8 cellular contexts compared by ENCODE assay signal in genomic region chr1:119475866-119476439, GRCh38. TPM values are rescaled to one million over a fixed set of nuclear protein-coding genes. Genes with fewer than 3 reads are reported as not detected.
DNase-seq lines count a peak whose midpoint lies in the region; ATAC-seq, FAIRE-seq and TF ChIP-seq lines count a peak whose summit lies in the region.

No MANE protein-coding gene starts in this region.

- H3K4me2 ChIP-seq in keratinocyte (ENCODE audit: control insufficient read depth, extremely low read depth, insufficient read depth, low read depth, low read length), result no peak overlapping the region

- peak overlapping the region; percentile 53 for H2AFZ ChIP-seq in keratinocyte (ENCODE audit: control insufficient read depth, low read length)

- H3K36me3 ChIP-seq in keratinocyte (ENCODE audit: control insufficient read depth in 2 of 2, extremely low read depth in 1 of 2, insufficient read depth in 2 of 2, low read length in 2 of 2), result no peaks in the 10 kb centered on the region

- H3K9me1 ChIP-seq in keratinocyte (ENCODE audit: control insufficient read depth, extremely low read depth, insufficient read depth, low read length), result no peaks in the 10 kb centered on the region

- no peak overlapping the region for H3K4me3 ChIP-seq in astrocyte of the cerebellum (ENCODE audit: low read depth, low read length)
- H3K4me3 ChIP-seq in keratinocyte (ENCODE audit: control insufficient read depth in 2 of 3, extremely low read depth in 1 of 3, insufficient read depth in 2 of 3, low read depth in 1 of 3, low read length in 3 of 3), result no peak overlapping the region

- peak; percentile 75 for ATAC-seq in GM18499 (IDR thresholded peaks at IDR 0.05; ENCODE audit: insufficient read depth, unreplicated experiment)
- ATAC-seq in HG03135 (IDR thresholded peaks at IDR 0.05; ENCODE audit: unreplicated experiment), result peak; percentile 80

- FAIRE-seq in keratinocyte (lab: Jason Lieb, UNC), result peak; percentile 44

- no peaks in the 10 kb centered on the region for H4K20me1 ChIP-seq in keratinocyte (ENCODE audit: control insufficient read depth, extremely low read depth, insufficient read depth, low read length)

- in situ Hi-C loops in astrocyte of the cerebellum (cut with HindIII; ENCODE audit: low sequenced_read_pairs), result no loop called here

- no peaks in the 10 kb centered on the region for H3K79me2 ChIP-seq in keratinocyte (ENCODE audit: control insufficient read depth, insufficient read depth, low read length)

- no peak overlapping the region for H3K27ac ChIP-seq in keratinocyte (ENCODE audit: control insufficient read depth, insufficient read depth, low read length)

- H3K4me1 ChIP-seq in keratinocyte (ENCODE audit: control insufficient read depth, extremely low read depth, insufficient read depth, low read length), result no peaks in the 10 kb centered on the region

- H3K9ac ChIP-seq in keratinocyte (ENCODE audit: control insufficient read depth, extremely low read depth, insufficient read depth, low read length), result no peak overlapping the region

- H3K27me3 ChIP-seq in keratinocyte (ENCODE audit: control insufficient read depth, extremely low read depth, insufficient read depth, low read length), result peaks cover 5% of the 10 kb centered on the region

- no peaks in the 10 kb centered on the region for H3K9me3 ChIP-seq in keratinocyte (ENCODE audit: control insufficient read depth, low read depth, low read length)

- dilution Hi-C loops in keratinocyte (cut with MboI; ENCODE audit: extremely low pct_ligation_motif_present, low sequenced_read_pairs), result no loop called here

- TF ChIP-seq CTCF in astrocyte of the cerebellum (IDR thresholded peaks at IDR 0.05; ENCODE audit: low read depth, low read length, missing control alignments), result peak; percentile 73
- TF ChIP-seq CTCF in keratinocyte (optimal IDR thresholded peaks at IDR 0.05 in 1 of 3, IDR thresholded peaks at IDR 0.05 in 1 of 3, conservative IDR thresholded peaks at IDR 0.05 in 1 of 3; ENCODE audit: extremely low read depth in 1 of 3, insufficient read depth in 2 of 3, low read length in 3 of 3), result peak; percentile 88 to 95 (median 93)

- DNase-seq in Ammon's horn (ENCODE audit: low spot score) (peak; percentile 62), NCI-H526 (lab: John Stamatoyannopoulos, UW) (peak; percentile 65 to 89), astrocyte of the cerebellum (ENCODE audit: low read depth) (no peak), keratinocyte (ENCODE audit: low read depth, low spot score) (peak; percentile 25), stromal cell of bone marrow (ENCODE audit: low read depth) (peak; percentile 3), activated gamma-delta T cell treated with Interleukin-2 at 50 U/mL for 16 hours (no peak)

RNA-seq across cellular contexts. Expression of gene HSD3B1, which starts 31.1 kb away (rescaled TPM):
- polyA plus RNA-seq in keratinocyte, result 0.34 to 0.50 TPM (median 0.48 TPM) in 3 replicates
- not detected for polyA plus RNA-seq in keratinocyte (2011; ENCODE audit: low read depth)
- polyA plus RNA-seq in keratinocyte (2011; cell fraction: cytosol; rRNA removed), result 0.56 and 0.66 TPM in 2 replicates
- 0.34 and 0.73 TPM in 2 replicates for polyA plus RNA-seq in keratinocyte (2011; cell fraction: nucleus; rRNA removed)
- 0.18 and 0.21 TPM in 2 replicates for polyA plus RNA-seq in keratinocyte (2012; ENCODE audit: low replicate concordance)
- 0.16 to 0.49 TPM (median 0.22 TPM) in 3 replicates for polyA minus RNA-seq in keratinocyte
- polyA minus RNA-seq in keratinocyte (2011; cell fraction: cytosol; rRNA and poly(A)+ RNA removed), result not detected
- not detected in 2 replicates for polyA minus RNA-seq in keratinocyte (2011; cell fraction: nucleus; rRNA and poly(A)+ RNA removed)

Comparison
In these comparisons a context has a peak if more than half of its experiments do, and no peak if none do; other contexts are left out.
1. DNase-seq: peak in Ammon's horn (single experiment), NCI-H526 (2 of 2), keratinocyte (single experiment) and stromal cell of bone marrow (single experiment); none in astrocyte of the cerebellum (single experiment) and activated gamma-delta T cell treated with Interleukin-2 at 50 U/mL for 16 hours (single experiment).